In genomic region chr18:40096675-40097074, GRCh38 we compare ENCODE assay signal across 20 cellular contexts.
"Had no signal": no experiment of that assay in that cellular context is flagged by ENCODE, and none has a peak within 500 bp of the region (broad histone marks: within the 10 kb centered on the region; RNA-seq: fewer than 3 reads in every experiment).

No MANE protein-coding gene starts in this region.

- H3K9me3 ChIP-seq: colonic mucosa, gastroesophageal sphincter, left ventricle myocardium inferior, lower lobe of right lung, prostate gland, right lobe of liver, stomach, thoracic aorta, transverse colon had no signal

- DNase-seq: cerebellar nuclear complex; colonic mucosa; dermis blood vessel endothelial cell; glutamatergic neuron; kidney; left cardiac atrium; left ventricle myocardium inferior; lower lobe of right lung; retina; right lobe of liver; stimulated activated CD4-positive, alpha-beta T cell treated with anti-CD3 and anti-CD28 coated beads, Interleukin-12 subunit alpha, Interleukin-12 subunit beta, amount 100 ng/mL, for 4 hours; stimulated activated naive CD4-positive, alpha-beta T cell; stomach; substantia nigra; transverse colon had no signal

- H3K4me1 ChIP-seq: colonic mucosa, gastroesophageal sphincter, left ventricle myocardium inferior, lower lobe of right lung, parathyroid adenoma, prostate gland, right lobe of liver, stomach, transverse colon had no signal

- H3K36me3 ChIP-seq: colonic mucosa, gastroesophageal sphincter, left ventricle myocardium inferior, lower lobe of right lung, prostate gland, right lobe of liver, stomach, thoracic aorta, transverse colon had no signal

- H3K27ac ChIP-seq: colonic mucosa, gastroesophageal sphincter, left ventricle myocardium inferior, lower lobe of right lung, parathyroid adenoma, prostate gland, right lobe of liver, skin epidermis, stomach, thoracic aorta, transverse colon had no signal

- H3K4me3 ChIP-seq: colonic mucosa, gastroesophageal sphincter, left ventricle myocardium inferior, lower lobe of right lung, prostate gland, right lobe of liver, skin epidermis, stomach, thoracic aorta, transverse colon had no signal

- H3K27me3 ChIP-seq: colonic mucosa, gastroesophageal sphincter, right lobe of liver, stomach, transverse colon had no signal
